In the genomic region with DNA sequence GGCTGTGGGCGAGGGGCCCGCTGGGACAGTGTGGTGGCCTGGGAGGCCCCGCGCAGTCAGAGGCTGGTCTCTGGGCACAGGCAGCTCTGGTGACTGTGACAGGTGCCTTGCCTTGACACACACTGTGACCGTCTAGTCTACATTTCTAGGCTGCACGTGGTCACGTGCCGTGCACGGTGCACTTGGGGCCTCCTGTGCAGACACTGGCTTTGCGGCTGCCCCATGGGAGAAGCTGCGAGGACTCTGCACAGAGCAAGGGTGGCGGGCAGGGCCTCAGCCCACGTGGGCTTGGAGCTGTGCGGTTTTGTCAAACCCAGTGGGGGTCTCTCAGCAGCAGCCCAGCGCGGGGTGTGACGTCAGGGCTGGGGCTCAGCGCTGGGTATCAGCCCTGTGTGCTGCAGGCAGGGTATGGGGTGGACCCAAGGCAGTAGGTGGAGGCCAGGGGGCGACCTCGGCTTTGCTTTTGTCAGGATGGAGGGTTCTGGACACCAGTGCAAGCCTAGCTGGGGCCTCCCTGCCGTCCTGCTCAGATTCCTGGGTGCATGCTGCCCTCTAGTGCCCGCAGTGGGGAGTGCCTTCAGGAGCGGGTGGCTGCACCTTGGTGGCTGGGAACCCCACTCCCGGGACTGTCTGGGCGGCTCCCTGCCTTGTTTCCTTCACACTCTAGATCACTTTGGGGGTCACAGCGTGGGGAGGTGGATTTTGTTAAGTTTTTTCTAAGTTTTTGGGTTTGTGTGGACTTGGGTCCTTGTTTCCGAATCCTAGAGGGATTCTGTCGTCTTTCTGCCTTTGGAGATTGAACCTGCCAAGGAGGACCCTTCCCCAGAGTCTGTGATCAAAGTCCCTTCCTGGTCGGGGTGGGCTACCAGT, we compare ENCODE assay signal across 8 cellular contexts.
A peak's percentile ranks its signal among the peaks of the same experiment; 100 is the strongest.
DNase-seq lines count a peak whose midpoint lies in the region; TF ChIP-seq lines count a peak whose summit lies in the region.

No MANE protein-coding gene starts in this region.

- H3K4me3 ChIP-seq in SJCRH30, result no peak overlapping the region
- no peak overlapping the region for H3K4me3 ChIP-seq in osteoblast (ENCODE audit: insufficient read depth, low read length)
- no peak overlapping the region for H3K4me3 ChIP-seq in testis

- peaks cover 58% of the 10 kb centered on the region for H4K20me1 ChIP-seq in osteoblast (ENCODE audit: insufficient read depth, low read length)

- DNase-seq in NCI-H1417 (lab: John Stamatoyannopoulos, UW), result peak; percentile 72 to 83 (median 82)
- no peak for DNase-seq in NCI-H1417 treated with DMSO at 0.1 percent for 48 hours (lab: John Stamatoyannopoulos, UW)
- peak; percentile 54 for DNase-seq in KG1 (lab: John Stamatoyannopoulos, UW)
- peak; percentile 83 to 89 for DNase-seq in SJCRH30
- DNase-seq in activated effector memory CD4-positive, alpha-beta T cell treated with anti-CD3 and anti-CD28 coated beads, Interleukin-2, amount 50 U/mL, for 16 hours, result peak; percentile 92
- peak; percentile 49 for DNase-seq in foreskin melanocyte
- peak; percentile 100 for DNase-seq in osteoblast (ENCODE audit: insufficient read length, low spot score, missing footprints)
- DNase-seq in testis, result peak; percentile 89

- peaks cover 59% of the 10 kb centered on the region for H3K79me2 ChIP-seq in osteoblast (ENCODE audit: insufficient read depth, low read length)

- peak; percentile 95 for TF ChIP-seq CTCF in osteoblast (IDR thresholded peaks at IDR 0.05; ENCODE audit: extremely low read depth, low read depth, low read length)
- TF ChIP-seq CTCF in testis (IDR thresholded peaks at IDR 0.05), result peak; percentile 80 to 93 (median 86)

- H3K27ac ChIP-seq in SJCRH30, result no peak overlapping the region
- H3K27ac ChIP-seq in osteoblast (ENCODE audit: low read depth, low read length), result peak overlapping the region; percentile 24
- H3K27ac ChIP-seq in testis, result no peak overlapping the region

- peak overlapping the region; percentile 3 for H3K4me2 ChIP-seq in osteoblast (ENCODE audit: insufficient read depth, low read length)

- H3K9me3 ChIP-seq in SJCRH30 (replicated peaks) (no peaks in the 10 kb centered on the region), osteoblast (ENCODE audit: low read depth, low read length) (no peaks in the 10 kb centered on the region), testis (no peaks in the 10 kb centered on the region)

- peaks cover 17% of the 10 kb centered on the region for H3K4me1 ChIP-seq in SJCRH30
- no peaks in the 10 kb centered on the region for H3K4me1 ChIP-seq in osteoblast (ENCODE audit: insufficient read depth, low read length)
- peaks cover 36% of the 10 kb centered on the region for H3K4me1 ChIP-seq in testis

- no peaks in the 10 kb centered on the region for H3K36me3 ChIP-seq in SJCRH30
- peaks cover 9% of the 10 kb centered on the region for H3K36me3 ChIP-seq in osteoblast (ENCODE audit: insufficient read depth, low read length)
- H3K36me3 ChIP-seq in testis (ENCODE audit: low read depth, missing control alignments), result no peaks in the 10 kb centered on the region

- 32 to 62% methylated on average over 10 to 29 of the region's 29 CpGs for WGBS in testis, 2 donors

- H3K27me3 ChIP-seq in SJCRH30 (no peaks in the 10 kb centered on the region), osteoblast (ENCODE audit: insufficient read depth, low read length) (no peaks in the 10 kb centered on the region), testis (no peaks in the 10 kb centered on the region)

- intact Hi-C loops in testis (cut with DNase I; ENCODE audit: low total_unique reads), result loop anchor here (5.0 kb wide), 2 partner anchors 159 to 219 kb away; no protein-coding TSS in a partner anchor

- no peak for TF ChIP-seq POLR2A in testis (IDR thresholded peaks at IDR 0.05)

- no peak overlapping the region for H2AFZ ChIP-seq in osteoblast (ENCODE audit: low read length)
